Comparison of ENCODE assay signal across 16 cellular contexts in the genomic region with DNA sequence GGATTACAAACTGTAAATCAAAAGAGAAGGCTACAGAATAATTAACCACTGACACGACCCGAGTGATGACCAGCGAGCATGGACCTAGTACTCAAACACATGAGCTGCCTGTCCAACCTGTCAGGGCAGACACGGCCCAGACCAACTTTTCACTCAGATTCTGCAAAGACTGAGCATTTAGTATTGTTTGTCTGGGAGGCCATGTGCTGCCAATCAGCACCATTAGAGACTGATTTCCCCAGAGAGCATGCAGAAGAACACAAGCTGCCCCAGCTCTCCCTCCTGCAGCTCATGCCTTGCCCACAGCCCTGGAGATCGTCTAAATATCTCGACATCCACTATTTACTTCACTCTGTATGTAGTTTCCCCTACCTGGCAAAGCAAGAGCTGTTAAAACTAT.
A peak's percentile ranks its signal among the peaks of the same experiment; 100 is the strongest.
DNase-seq lines count a peak whose midpoint lies in the region; ATAC-seq and TF ChIP-seq lines count a peak whose summit lies in the region.
"Had no signal": no experiment of that assay in that cellular context is flagged by ENCODE, and none has a peak within 500 bp of the region (broad histone marks: within the 10 kb centered on the region; RNA-seq: fewer than 3 reads in every experiment).

No MANE protein-coding gene starts in this region.

- peak overlapping the region; percentile 23 for H2AFZ ChIP-seq in IMR-90 (replicated peaks; ENCODE audit: low read length, poor library complexity)
- H2AFZ ChIP-seq: GM23338 had no signal

- peak overlapping the region; percentile 93 to 99 for H3K27ac Mint-ChIP-seq in natural killer cell treated with Interleukin-12 subunit alpha and Interleukin-12 subunit beta and Interleukin-15 and Interleukin-18, amount 100 ng/mL, for 72 hours
- H3K27ac Mint-ChIP-seq in natural killer cell (peak overlapping the region in 1 of 2 donors; percentile 23), progenitor cell of endocrine pancreas (no peak overlapping the region)
- H3K27ac Mint-ChIP-seq: CD4-positive, CD25-positive, alpha-beta regulatory T cell; CD8-positive, alpha-beta memory T cell; GM23338 had no signal

- H4K91ac ChIP-seq in IMR-90 (ENCODE audit: insufficient read depth, low read depth, low read length): 0 out of 2 replicates have a peak overlapping the region, but pooled peaks have one; percentile 8

- intact Hi-C loops in natural killer cell (cut with micrococcal nuclease) (no loop called here), IMR-90 (cut with micrococcal nuclease) (no loop called here)

- H3K4me3 ChIP-seq in IMR-90 (ENCODE audit: insufficient read depth, low read depth, low read length): no peak overlapping the region
- H3K4me3 ChIP-seq: GM23338 had no signal

- POLR2A ChIA-PET in IMR-90 (lab: Charles Lee; ENCODE audit: unreplicated experiment): no interaction called here

- TF ChIP-seq RAD21 in IMR-90 (IDR thresholded peaks at IDR 0.05; ENCODE audit: low read length): no peak

- H2BK15ac ChIP-seq in IMR-90 (ENCODE audit: low read depth, low read length): no peak overlapping the region

- 0 out of 2 replicates have a peak overlapping the region, but pooled peaks have one; percentile 7 for H3K4ac ChIP-seq in IMR-90 (ENCODE audit: low read depth, low read length)

- CTCF ChIA-PET in IMR-90 (lab: Yijun Ruan, JAX): no interaction called here

- no peak overlapping the region for H2BK120ac ChIP-seq in IMR-90 (ENCODE audit: low read depth, low read length)

- in situ Hi-C loops in IMR-90 (cut with MboI; ENCODE audit: low sequenced_read_pairs): no loop called here

- H3K56ac ChIP-seq in IMR-90 (ENCODE audit: extremely low read depth, insufficient read depth, low read length): no peak overlapping the region

- peaks cover 17% of the 10 kb centered on the region for H3K4me1 ChIP-seq in IMR-90 (ENCODE audit: control insufficient read depth, insufficient read depth, low read length)

- H3K14ac ChIP-seq in IMR-90 (replicated peaks; ENCODE audit: low read depth, low read length): no peak overlapping the region

- H3K36me3 Mint-ChIP-seq in natural killer cell treated with Interleukin-12 subunit alpha and Interleukin-12 subunit beta and Interleukin-15 and Interleukin-18, amount 100 ng/mL, for 72 hours: peaks cover 23% of the 10 kb centered on the region
- no peaks in the 10 kb centered on the region for H3K36me3 Mint-ChIP-seq in natural killer cell
- H3K36me3 Mint-ChIP-seq in progenitor cell of endocrine pancreas (ENCODE audit: insufficient read depth): no peaks in the 10 kb centered on the region
- H3K36me3 Mint-ChIP-seq: CD4-positive, CD25-positive, alpha-beta regulatory T cell; CD8-positive, alpha-beta memory T cell had no signal

- no peak overlapping the region for H3K4me3 Mint-ChIP-seq in natural killer cell treated with Interleukin-12 subunit alpha and Interleukin-12 subunit beta and Interleukin-15 and Interleukin-18, amount 100 ng/mL, for 72 hours
- no peak overlapping the region for H3K4me3 Mint-ChIP-seq in natural killer cell
- no peak overlapping the region for H3K4me3 Mint-ChIP-seq in progenitor cell of endocrine pancreas (ENCODE audit: low read depth)
- H3K4me3 Mint-ChIP-seq: CD4-positive, CD25-positive, alpha-beta regulatory T cell; GM23338 had no signal

- no peak for TF ChIP-seq POLR2A in IMR-90 (IDR thresholded peaks at IDR 0.05; ENCODE audit: low read depth, low read length)

- H3K4me2 ChIP-seq in IMR-90 (ENCODE audit: low read depth, low read length): no peak overlapping the region
- H3K4me2 ChIP-seq: GM23338 had no signal

- no peak for DNase-seq in natural killer cell treated with Interleukin-12 subunit alpha and Interleukin-12 subunit beta and Interleukin-15 and Interleukin-18, amount 100 ng/mL, for 72 hours (ENCODE audit: low spot score)
- DNase-seq in natural killer cell: no peak
- no peak for DNase-seq in IMR-90
- DNase-seq in islet precursor cell: peak; percentile 56
- no peak for DNase-seq in progenitor cell of endocrine pancreas (ENCODE audit: low spot score, unreplicated experiment)
- DNase-seq in NCI-H1092 treated with DMSO at 0.1 percent for 48 hours (lab: John Stamatoyannopoulos, UW): no peak
- DNase-seq in DMS153 treated with DMSO at 0.1 percent for 48 hours (lab: John Stamatoyannopoulos, UW; ENCODE audit: unreplicated experiment): no peak
- DNase-seq: 8988T; C1 segment of cervical spinal cord; CD4-positive, CD25-positive, alpha-beta regulatory T cell; CD8-positive, alpha-beta memory T cell; COR-L47; DMS 273 treated with DMSO at 0.1 percent for 48 hours; HCEC 1CT had no signal

- WGBS in IMR-90 (ENCODE audit: extremely low coverage in 2 of 2, insufficient read length in 1 of 2), 2 experiments: 75% methylated on average over 5 of the region's 6 CpGs; no CpG with 5 or more reads in 1 of the 2 experiments

- H2AK5ac ChIP-seq in IMR-90 (ENCODE audit: low read depth, low read length): no peak overlapping the region

- no peaks in the 10 kb centered on the region for H3K27me3 Mint-ChIP-seq in natural killer cell treated with Interleukin-12 subunit alpha and Interleukin-12 subunit beta and Interleukin-15 and Interleukin-18, amount 100 ng/mL, for 72 hours
- H3K27me3 Mint-ChIP-seq in natural killer cell (ENCODE audit: low read depth in 2 of 2) (peaks cover 0 to 7% of the 10 kb centered on the region in 2 donors), progenitor cell of endocrine pancreas (peaks cover 3% of the 10 kb centered on the region)

- H3K79me1 ChIP-seq in IMR-90 (ENCODE audit: low read depth in 1 of 2, low read length in 2 of 2): peaks cover 0 to 4% of the 10 kb centered on the region in 2 experiments; a peak in 2 of 4 replicates

- no peaks in the 10 kb centered on the region for H3K27me3 ChIP-seq in IMR-90 (ENCODE audit: control insufficient read depth, insufficient read depth, low read length)

- no peaks in the 10 kb centered on the region for H3K36me3 ChIP-seq in IMR-90 (ENCODE audit: control insufficient read depth, insufficient read depth, low read length)

- ATAC-seq in natural killer cell treated with Interleukin-12 subunit alpha and Interleukin-12 subunit beta and Interleukin-15 and Interleukin-18, amount 100 ng/mL, for 72 hours: no peak
- no peak for ATAC-seq in natural killer cell
- ATAC-seq in IMR-90 (ENCODE audit: low read depth): no peak
- ATAC-seq: GM23338, HepG2 had no signal

- no peak overlapping the region for H4K5ac ChIP-seq in IMR-90 (ENCODE audit: low read depth, low read length)

- no peaks in the 10 kb centered on the region for H4K20me1 ChIP-seq in IMR-90 (ENCODE audit: insufficient read depth, low read length)

- no peak overlapping the region for H2BK20ac ChIP-seq in IMR-90 (ENCODE audit: low read depth, low read length)

- peaks cover 7% of the 10 kb centered on the region for H3K9me1 ChIP-seq in IMR-90 (ENCODE audit: insufficient read depth, low read length)

- no peak overlapping the region for H4K8ac ChIP-seq in IMR-90 (ENCODE audit: low read depth in 2 of 2, low read length in 2 of 2)

- peaks cover 62 to 65% of the 10 kb centered on the region in 2 donors for H3K4me1 Mint-ChIP-seq in natural killer cell treated with Interleukin-12 subunit alpha and Interleukin-12 subunit beta and Interleukin-15 and Interleukin-18, amount 100 ng/mL, for 72 hours (ENCODE audit: low read depth in 2 of 2)
- H3K4me1 Mint-ChIP-seq in natural killer cell (peaks cover 19 to 28% of the 10 kb centered on the region in 2 donors), progenitor cell of endocrine pancreas (ENCODE audit: low read depth) (no peaks in the 10 kb centered on the region)

- BruUV-seq in IMR-90 (replicated peaks; lab: Mats Ljungman, UMichigan): no TSS peak

- H3K27ac ChIP-seq in IMR-90 (ENCODE audit: insufficient read depth, low read length): no peak overlapping the region

- no peak overlapping the region for H3K9ac ChIP-seq in IMR-90 (ENCODE audit: low read depth, low read length)

- peaks cover 9% of the 10 kb centered on the region for H3K9me3 Mint-ChIP-seq in natural killer cell treated with Interleukin-12 subunit alpha and Interleukin-12 subunit beta and Interleukin-15 and Interleukin-18, amount 100 ng/mL, for 72 hours
- H3K9me3 Mint-ChIP-seq in natural killer cell: no peaks in the 10 kb centered on the region
- no peaks in the 10 kb centered on the region for H3K9me3 Mint-ChIP-seq in progenitor cell of endocrine pancreas (ENCODE audit: low read depth)
- H3K9me3 Mint-ChIP-seq: GM23338 had no signal

- no peaks in the 10 kb centered on the region for H3K9me3 ChIP-seq in IMR-90 (ENCODE audit: control insufficient read depth, insufficient read depth, low read length)

- no peak overlapping the region for H2BK5ac ChIP-seq in IMR-90 (ENCODE audit: low read depth, low read length, poor library complexity, severe bottlenecking)

- TF ChIP-seq CTCF in natural killer cell (IDR thresholded peaks at IDR 0.05) (no peak), IMR-90 (conservative IDR thresholded peaks at IDR 0.05; ENCODE audit: low read depth, low read length) (no peak), progenitor cell of endocrine pancreas (IDR thresholded peaks at IDR 0.05; ENCODE audit: unreplicated experiment) (no peak)

- no peak overlapping the region for H2AK9ac ChIP-seq in IMR-90 (replicated peaks; ENCODE audit: low read depth, low read length, poor library complexity)

- H3K18ac ChIP-seq in IMR-90 (ENCODE audit: low read depth, low read length): no peak overlapping the region

- dilution Hi-C loops in IMR-90 (cut with HindIII; ENCODE audit: low sequenced_read_pairs, unreplicated experiment): no loop called here

- H3K23ac ChIP-seq in IMR-90 (ENCODE audit: low read depth, low read length): no peak overlapping the region

TF ChIP-seq in IMR-90, 13 proteins besides CTCF, POLR2A, EP300 and RAD21 (continues in another document):
- no peak for TF ChIP-seq MAZ (IDR thresholded peaks at IDR 0.05; ENCODE audit: borderline replicate concordance, low read depth, low read length)
- no peak for TF ChIP-seq SMC3 (IDR thresholded peaks at IDR 0.05; ENCODE audit: low read depth, low read length)
- TF ChIP-seq CEBPB (IDR thresholded peaks at IDR 0.05; ENCODE audit: low read depth, low read length): no peak
- TF ChIP-seq, protein P1, sequence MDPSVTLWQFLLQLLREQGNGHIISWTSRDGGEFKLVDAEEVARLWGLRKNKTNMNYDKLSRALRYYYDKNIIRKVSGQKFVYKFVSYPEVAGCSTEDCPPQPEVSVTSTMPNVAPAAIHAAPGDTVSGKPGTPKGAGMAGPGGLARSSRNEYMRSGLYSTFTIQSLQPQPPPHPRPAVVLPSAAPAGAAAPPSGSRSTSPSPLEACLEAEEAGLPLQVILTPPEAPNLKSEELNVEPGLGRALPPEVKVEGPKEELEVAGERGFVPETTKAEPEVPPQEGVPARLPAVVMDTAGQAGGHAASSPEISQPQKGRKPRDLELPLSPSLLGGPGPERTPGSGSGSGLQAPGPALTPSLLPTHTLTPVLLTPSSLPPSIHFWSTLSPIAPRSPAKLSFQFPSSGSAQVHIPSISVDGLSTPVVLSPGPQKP (IDR thresholded peaks at IDR 0.05; ENCODE audit: borderline replicate concordance, low read depth, low read length): no peak
- TF ChIP-seq MXI1 (IDR thresholded peaks at IDR 0.05; ENCODE audit: borderline replicate concordance, low read depth, low read length): no peak
- TF ChIP-seq CHD1 (IDR thresholded peaks at IDR 0.05; ENCODE audit: low read depth, low read length): no peak
- TF ChIP-seq FOS (IDR thresholded peaks at IDR 0.05; ENCODE audit: low read depth, low read length): no peak
- no peak for TF ChIP-seq RCOR1 (IDR thresholded peaks at IDR 0.05; ENCODE audit: insufficient replicate concordance, low read length)
